In the genomic region with DNA sequence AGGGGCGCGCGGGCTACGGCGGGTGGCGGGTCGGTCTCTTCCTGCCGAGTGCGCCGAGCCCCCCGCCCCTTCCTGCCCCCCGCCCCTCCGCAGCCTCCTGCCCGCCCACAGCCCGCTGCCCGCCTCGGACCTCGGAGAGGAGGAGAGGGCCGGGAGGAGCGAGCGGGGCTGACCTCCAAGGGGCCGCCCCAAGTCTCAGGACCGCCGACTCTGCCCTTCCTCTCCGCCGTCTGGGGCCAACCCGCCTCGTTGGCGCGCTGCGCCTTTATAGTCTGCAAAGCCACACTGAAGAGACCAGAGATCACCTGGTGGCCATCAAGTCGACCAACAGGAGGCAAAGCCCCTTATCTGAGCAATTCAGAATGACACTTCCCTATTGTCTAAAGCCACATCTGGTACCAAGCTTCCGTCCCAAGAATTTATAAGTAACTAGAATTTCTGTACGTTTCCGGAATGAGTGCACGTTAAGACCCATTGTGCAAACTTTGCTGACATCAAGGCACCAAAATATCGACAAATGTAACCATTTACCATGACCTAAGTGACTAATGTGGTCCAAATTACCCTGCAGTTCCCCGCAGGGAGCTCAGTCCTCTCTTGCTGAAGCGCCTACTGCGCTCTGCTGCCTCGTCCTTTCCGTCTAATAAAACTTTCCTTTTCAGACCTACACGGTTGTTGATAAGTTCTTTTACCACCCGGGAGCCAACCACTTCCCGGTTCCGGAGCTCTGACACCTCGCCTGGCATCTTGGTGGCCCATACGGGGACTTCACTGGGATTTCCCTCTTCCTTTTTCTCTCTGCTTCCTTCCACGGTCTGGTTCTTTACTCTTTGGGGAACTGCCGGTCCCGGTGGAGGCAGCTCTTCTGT, we compare ENCODE assay signal across 8 cellular contexts. TPM values are rescaled to one million over a fixed set of nuclear protein-coding genes. Genes with fewer than 3 reads are reported as not detected.
DNase-seq lines count a peak whose midpoint lies in the region; ATAC-seq, FAIRE-seq and TF ChIP-seq lines count a peak whose summit lies in the region.

A gene (minus strand): TSS at position 38 of the 869 bp plus-strand sequence. CDS start 55 bp downstream, outside the sequence.

- no peak for ATAC-seq in A549
- peak; percentile 57 for ATAC-seq in activated CD8-positive, alpha-beta T cell treated with anti-CD3 and anti-CD28 coated beads for 36 hours
- ATAC-seq in stimulated activated naive B cell treated with anti-CD40 and anti-IgM and Interleukin-4, amounts not matched to agents 10 μg/mL and 1 μg/mL and 100 μg/mL, for 72 hours (replicated peaks): peak; percentile 80

- DNase-seq in A549 (ENCODE audit: low read depth in 1 of 2, low spot score in 1 of 2) (no peak), HuH-7.5 (ENCODE audit: low spot score) (peak; percentile 25), HuH-7 (ENCODE audit: low spot score) (no peak), NCI-H2196 (lab: John Stamatoyannopoulos, UW; ENCODE audit: unreplicated experiment) (no peak)
- DNase-seq in activated CD8-positive, alpha-beta T cell treated with anti-CD3 and anti-CD28 coated beads for 36 hours: peak; percentile 46
- DNase-seq in stimulated activated naive B cell treated with anti-CD40 and anti-IgM and Interleukin-4, amounts not matched to agents 10 μg/mL and 1 μg/mL and 100 μg/mL, for 72 hours: peak; percentile 49

- H3K4me2 ChIP-seq in A549: peak within 1 kb of the TSS; percentile 44; the same call in 2 of the 3 replicates

- POLR2A ChIA-PET in A549 (lab: Yijun Ruan, JAX): no interaction called here
- POLR2A ChIA-PET in activated CD8-positive, alpha-beta T cell treated with anti-CD3 and anti-CD28 coated beads for 36 hours (lab: Charles Lee): interaction anchor here (0.7 to 1.3 kb wide), 3 partner anchors 29 to 98 kb away, joined by 3 to 5 read pairs (median 4); a partner anchor contains a TSS

- H3K27ac ChIP-seq in A549: no peak within 1 kb of the TSS

- intact Hi-C loops in activated CD8-positive, alpha-beta T cell treated with anti-CD3 and anti-CD28 coated beads for 36 hours (cut with micrococcal nuclease): no loop called here

- no peak for TF ChIP-seq CTCF in A549 (IDR thresholded peaks at IDR 0.05)
- no peak for TF ChIP-seq CTCF in activated CD8-positive, alpha-beta T cell treated with anti-CD3 and anti-CD28 coated beads for 36 hours (IDR thresholded peaks at IDR 0.05)

- no peak for TF ChIP-seq RAD21 in A549 (conservative IDR thresholded peaks at IDR 0.05 in 1 of 2, IDR thresholded peaks at IDR 0.05 in 1 of 2)

- H3K4me3 ChIP-seq in A549: 0 out of 3 replicates have a peak within 1 kb of the TSS, but pooled peaks have one; percentile 14
- H3K4me3 ChIP-seq in iPS-15b (ENCODE audit: low read depth, low read length): peak within 1 kb of the TSS; percentile 86

- peaks cover 55% of the 10 kb centered on the region for H3K27me3 ChIP-seq in iPS-15b (ENCODE audit: control insufficient read depth, insufficient read depth, low read length)

- 51% methylated on average over 34 of the region's 51 CpGs for WGBS in A549 (ENCODE audit: missing lambda C conversion rate)

- H3K36me3 ChIP-seq in iPS-15b (ENCODE audit: control insufficient read depth, insufficient read depth, low read length): peaks cover 15% of the 10 kb centered on the region

- TF ChIP-seq POLR2A in A549 (IDR thresholded peaks at IDR 0.05; ENCODE audit: low read length) (no peak), GM18526 (IDR thresholded peaks at IDR 0.05; ENCODE audit: extremely low read depth, insufficient read length) (peak; percentile 60)

- peak within 1 kb of the TSS; percentile 76 for H3K4me3 Mint-ChIP-seq in activated CD8-positive, alpha-beta T cell treated with anti-CD3 and anti-CD28 coated beads for 36 hours
- H3K4me3 Mint-ChIP-seq in stimulated activated naive B cell treated with anti-CD40 and anti-IgM and Interleukin-4, amounts not matched to agents 10 μg/mL and 1 μg/mL and 100 μg/mL, for 72 hours: peak within 1 kb of the TSS; percentile 84 to 88

- H3K9me3 ChIP-seq in A549: peaks cover 15% of the 10 kb centered on the region; the same call in 2 of the 3 replicates
- no peaks in the 10 kb centered on the region for H3K9me3 ChIP-seq in iPS-15b (ENCODE audit: control insufficient read depth, insufficient read depth, low read length)

- no peak for TF ChIP-seq EP300 in A549 (IDR thresholded peaks at IDR 0.05)

- no peak for FAIRE-seq in A549 (lab: Jason Lieb, UNC)

- CTCF ChIA-PET in A549 (lab: Yijun Ruan, JAX): interaction anchor here (0.7 to 1.4 kb wide), 3 partner anchors 14 to 37 kb away, joined by 3 read pairs; a partner anchor contains a TSS
- CTCF ChIA-PET in activated CD8-positive, alpha-beta T cell treated with anti-CD3 and anti-CD28 coated beads for 36 hours (lab: Charles Lee): interaction anchor here (1.0 to 1.8 kb wide), 6 partner anchors 11 to 65 kb away, joined by 3 to 5 read pairs (median 3); a partner anchor contains a TSS

- H3K27me3 Mint-ChIP-seq in activated CD8-positive, alpha-beta T cell treated with anti-CD3 and anti-CD28 coated beads for 36 hours: peaks cover 55% of the 10 kb centered on the region
- H3K27me3 Mint-ChIP-seq in stimulated activated naive B cell treated with anti-CD40 and anti-IgM and Interleukin-4, amounts not matched to agents 10 μg/mL and 1 μg/mL and 100 μg/mL, for 72 hours: peaks cover 49 to 77% of the 10 kb centered on the region in 2 donors

- peaks cover 1% of the 10 kb centered on the region; the same call in 2 of the 3 replicates for H3K4me1 ChIP-seq in A549
- H3K4me1 ChIP-seq in iPS-15b (ENCODE audit: control insufficient read depth, insufficient read depth, low read length): peaks cover 5% of the 10 kb centered on the region

- peak within 1 kb of the TSS; percentile 28 for H3K27ac Mint-ChIP-seq in activated CD8-positive, alpha-beta T cell treated with anti-CD3 and anti-CD28 coated beads for 36 hours
- peak within 1 kb of the TSS; percentile 90 for H3K27ac Mint-ChIP-seq in stimulated activated naive B cell treated with anti-CD40 and anti-IgM and Interleukin-4, amounts not matched to agents 10 μg/mL and 1 μg/mL and 100 μg/mL, for 72 hours

- H3K4me1 Mint-ChIP-seq in activated CD8-positive, alpha-beta T cell treated with anti-CD3 and anti-CD28 coated beads for 36 hours (ENCODE audit: low read depth): peaks cover 22% of the 10 kb centered on the region
- peaks cover 23 to 33% of the 10 kb centered on the region in 2 donors for H3K4me1 Mint-ChIP-seq in stimulated activated naive B cell treated with anti-CD40 and anti-IgM and Interleukin-4, amounts not matched to agents 10 μg/mL and 1 μg/mL and 100 μg/mL, for 72 hours

- no peaks in the 10 kb centered on the region for H3K9me3 Mint-ChIP-seq in activated CD8-positive, alpha-beta T cell treated with anti-CD3 and anti-CD28 coated beads for 36 hours
- H3K9me3 Mint-ChIP-seq in stimulated activated naive B cell treated with anti-CD40 and anti-IgM and Interleukin-4, amounts not matched to agents 10 μg/mL and 1 μg/mL and 100 μg/mL, for 72 hours: no peaks in the 10 kb centered on the region

- peaks cover 5% of the 10 kb centered on the region for H3K36me3 Mint-ChIP-seq in activated CD8-positive, alpha-beta T cell treated with anti-CD3 and anti-CD28 coated beads for 36 hours (ENCODE audit: low read depth)
- peaks cover 0 to 2% of the 10 kb centered on the region in 2 donors for H3K36me3 Mint-ChIP-seq in stimulated activated naive B cell treated with anti-CD40 and anti-IgM and Interleukin-4, amounts not matched to agents 10 μg/mL and 1 μg/mL and 100 μg/mL, for 72 hours

- H3K9ac ChIP-seq in iPS-15b (ENCODE audit: low read depth, low read length): peak within 1 kb of the TSS; percentile 2

TF ChIP-seq in A549, 52 proteins besides CTCF, POLR2A, EP300 and RAD21:
- no peak for TF ChIP-seq HDAC2 (IDR thresholded peaks at IDR 0.05)
- TF ChIP-seq FOXS1 (CRISPR knock-in tag; IDR thresholded peaks at IDR 0.05): no peak
- TF ChIP-seq ZFP36 (IDR thresholded peaks at IDR 0.05; ENCODE audit: borderline replicate concordance, partially characterized antibody): no peak
- TF ChIP-seq, protein P1, sequence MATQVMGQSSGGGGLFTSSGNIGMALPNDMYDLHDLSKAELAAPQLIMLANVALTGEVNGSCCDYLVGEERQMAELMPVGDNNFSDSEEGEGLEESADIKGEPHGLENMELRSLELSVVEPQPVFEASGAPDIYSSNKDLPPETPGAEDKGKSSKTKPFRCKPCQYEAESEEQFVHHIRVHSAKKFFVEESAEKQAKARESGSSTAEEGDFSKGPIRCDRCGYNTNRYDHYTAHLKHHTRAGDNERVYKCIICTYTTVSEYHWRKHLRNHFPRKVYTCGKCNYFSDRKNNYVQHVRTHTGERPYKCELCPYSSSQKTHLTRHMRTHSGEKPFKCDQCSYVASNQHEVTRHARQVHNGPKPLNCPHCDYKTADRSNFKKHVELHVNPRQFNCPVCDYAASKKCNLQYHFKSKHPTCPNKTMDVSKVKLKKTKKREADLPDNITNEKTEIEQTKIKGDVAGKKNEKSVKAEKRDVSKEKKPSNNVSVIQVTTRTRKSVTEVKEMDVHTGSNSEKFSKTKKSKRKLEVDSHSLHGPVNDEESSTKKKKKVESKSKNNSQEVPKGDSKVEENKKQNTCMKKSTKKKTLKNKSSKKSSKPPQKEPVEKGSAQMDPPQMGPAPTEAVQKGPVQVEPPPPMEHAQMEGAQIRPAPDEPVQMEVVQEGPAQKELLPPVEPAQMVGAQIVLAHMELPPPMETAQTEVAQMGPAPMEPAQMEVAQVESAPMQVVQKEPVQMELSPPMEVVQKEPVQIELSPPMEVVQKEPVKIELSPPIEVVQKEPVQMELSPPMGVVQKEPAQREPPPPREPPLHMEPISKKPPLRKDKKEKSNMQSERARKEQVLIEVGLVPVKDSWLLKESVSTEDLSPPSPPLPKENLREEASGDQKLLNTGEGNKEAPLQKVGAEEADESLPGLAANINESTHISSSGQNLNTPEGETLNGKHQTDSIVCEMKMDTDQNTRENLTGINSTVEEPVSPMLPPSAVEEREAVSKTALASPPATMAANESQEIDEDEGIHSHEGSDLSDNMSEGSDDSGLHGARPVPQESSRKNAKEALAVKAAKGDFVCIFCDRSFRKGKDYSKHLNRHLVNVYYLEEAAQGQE (IDR thresholded peaks at IDR 0.05): no peak
- no peak for TF ChIP-seq ESRRA (IDR thresholded peaks at IDR 0.05; ENCODE audit: borderline replicate concordance, low read length)
- no peak for TF ChIP-seq EHMT2 (IDR thresholded peaks at IDR 0.05; ENCODE audit: low read depth)
TF ChIP-seq in A549: peak in this region for 0.

RNA-seq across cellular contexts. Expression of the gene that starts here (rescaled TPM):
- polyA plus RNA-seq in A549 (2011; rRNA removed) (not detected in 2 replicates), A549 (2017; fragmentation: RNase III; extraction: RNeasy Plus Mini Kit Qiagen cat#74134 plus additional on column Dnase treatment) (not detected in 3 replicates)
- not detected in 2 replicates for polyA plus RNA-seq in A549 (2012; cell fraction: cytosol; rRNA removed)
- polyA plus RNA-seq in A549 (2012; cell fraction: nucleus; rRNA removed): 0.05 TPM in 1 of 2 replicates, not detected in the other
- not detected in 2 replicates for polyA minus RNA-seq in A549 (2011; rRNA and poly(A)+ RNA removed)
- total RNA-seq in activated CD8-positive, alpha-beta T cell treated with anti-CD3 and anti-CD28 coated beads for 36 hours: 1 to 10 TPM; 2.0 to 2.9 TPM

Comparison
In these comparisons a context has a peak if more than half of its experiments do, and no peak if none do; other contexts are left out.
1. ATAC-seq: peak in activated CD8-positive, alpha-beta T cell treated with anti-CD3 and anti-CD28 coated beads for 36 hours (single experiment) and stimulated activated naive B cell treated with anti-CD40 and anti-IgM and Interleukin-4, amounts not matched to agents 10 μg/mL and 1 μg/mL and 100 μg/mL, for 72 hours (2 of 2); none in A549 (0 of 2).
2. DNase-seq: peak in HuH-7.5 (single experiment), activated CD8-positive, alpha-beta T cell treated with anti-CD3 and anti-CD28 coated beads for 36 hours (single experiment) and stimulated activated naive B cell treated with anti-CD40 and anti-IgM and Interleukin-4, amounts not matched to agents 10 μg/mL and 1 μg/mL and 100 μg/mL, for 72 hours (single experiment); none in A549 (0 of 2), HuH-7 (single experiment) and NCI-H2196 (single experiment).